In genomic region chr6:125717120-125717731, GRCh38 we compare ENCODE assay signal across 11 cellular contexts. TPM values are rescaled to one million over a fixed set of nuclear protein-coding genes. Genes with fewer than 3 reads are reported as not detected.
A peak's percentile ranks its signal among the peaks of the same experiment; 100 is the strongest.
DNase-seq lines count a peak whose midpoint lies in the region; ATAC-seq and TF ChIP-seq lines count a peak whose summit lies in the region.
"Had no signal": no experiment of that assay in that cellular context is flagged by ENCODE, and none has a peak within 500 bp of the region (broad histone marks: within the 10 kb centered on the region; RNA-seq: fewer than 3 reads in every experiment).

No MANE protein-coding gene starts in this region.

- ATAC-seq in GM18870 (IDR thresholded peaks at IDR 0.05; ENCODE audit: unreplicated experiment) (peak; percentile 78), GM21786 (IDR thresholded peaks at IDR 0.05; ENCODE audit: unreplicated experiment) (peak; percentile 84), HG03354 (IDR thresholded peaks at IDR 0.05; ENCODE audit: poor library complexity, severe bottlenecking, unreplicated experiment) (peak; percentile 78)

- no peak overlapping the region for H3K4me3 Mint-ChIP-seq in activated CD4-positive, alpha-beta T cell treated with anti-CD3 and anti-CD28 coated beads, Interleukin-2, amount 10 ng/mL, durations not matched to agents 24 days and 14 days

- H3K27me3 Mint-ChIP-seq in activated CD4-positive, alpha-beta T cell treated with anti-CD3 and anti-CD28 coated beads, Interleukin-2, amount 10 ng/mL, durations not matched to agents 24 days and 14 days = peaks cover 9% of the 10 kb centered on the region

- H3K9me3 Mint-ChIP-seq in activated CD4-positive, alpha-beta T cell treated with anti-CD3 and anti-CD28 coated beads, Interleukin-2, amount 10 ng/mL, durations not matched to agents 24 days and 14 days = no peaks in the 10 kb centered on the region

- H3K27ac Mint-ChIP-seq in activated CD4-positive, alpha-beta T cell treated with anti-CD3 and anti-CD28 coated beads, Interleukin-2, amount 10 ng/mL, durations not matched to agents 24 days and 14 days = no peak overlapping the region

- CTCF ChIA-PET in HEK293T (lab: Yijun Ruan, JAX) = no interaction called here

- intact Hi-C loops in activated CD4-positive, alpha-beta T cell treated with anti-CD3 and anti-CD28 coated beads, Interleukin-2, amount 10 ng/mL, durations not matched to agents 24 days and 14 days (cut with micrococcal nuclease) = no loop called here

- no peaks in the 10 kb centered on the region for H3K36me3 Mint-ChIP-seq in activated CD4-positive, alpha-beta T cell treated with anti-CD3 and anti-CD28 coated beads, Interleukin-2, amount 10 ng/mL, durations not matched to agents 24 days and 14 days (ENCODE audit: low read depth)

- DNase-seq in renal cortical epithelial cell (ENCODE audit: low read depth) (peak; percentile 57), HEK293T (ENCODE audit: extremely low spot score) (no peak), AG20443 (ENCODE audit: low spot score) (no peak), NCI-H2227 (lab: John Stamatoyannopoulos, UW; ENCODE audit: unreplicated experiment) (no peak)
- DNase-seq in activated CD4-positive, alpha-beta T cell treated with anti-CD3 and anti-CD28 coated beads, Interleukin-2, amount 10 ng/mL, durations not matched to agents 24 days and 14 days = no peak
- DNase-seq: activated CD4-positive, alpha-beta T cell treated with anti-CD3 and anti-CD28 coated beads, Interleukin-2, amount 50 U/mL, for 48 hours; aorta; left colon had no signal

- no peaks in the 10 kb centered on the region for H3K4me1 Mint-ChIP-seq in activated CD4-positive, alpha-beta T cell treated with anti-CD3 and anti-CD28 coated beads, Interleukin-2, amount 10 ng/mL, durations not matched to agents 24 days and 14 days

- POLR2A ChIA-PET in HEK293T (lab: Yijun Ruan, JAX) = no interaction called here

TF ChIP-seq in HEK293T, 16 proteins besides CTCF, POLR2A, EP300 and RAD21:
- TF ChIP-seq TARDBP (IDR thresholded peaks at IDR 0.05) (no peak), CTBP1 (IDR thresholded peaks at IDR 0.05; ENCODE audit: borderline replicate concordance) (no peak)

RNA-seq across cellular contexts. Expression of gene HEY2, which starts 32.2 kb away (rescaled TPM):
- total RNA-seq in renal cortical epithelial cell = not detected in 2 replicates
- total RNA-seq in activated CD4-positive, alpha-beta T cell treated with anti-CD3 and anti-CD28 coated beads, Interleukin-2, amount 10 ng/mL, durations not matched to agents 24 days and 14 days = not detected in 2 replicates
